ENCODE assay signal across 28 cellular contexts in genomic region chr17:16939606-16940115, GRCh38. TPM values are rescaled to one million over a fixed set of nuclear protein-coding genes. Genes with fewer than 3 reads are reported as not detected.
DNase-seq lines count a peak whose midpoint lies in the region; ATAC-seq, FAIRE-seq and TF ChIP-seq lines count a peak whose summit lies in the region.
"Had no signal": no experiment of that assay in that cellular context is flagged by ENCODE, and none has a peak within 500 bp of the region (broad histone marks: within the 10 kb centered on the region; RNA-seq: fewer than 3 reads in every experiment).

No MANE protein-coding gene starts in this region.

- H4K20me1 ChIP-seq in H1 (replicated peaks in 1 of 2; ENCODE audit: control insufficient read depth in 1 of 2, insufficient read depth in 2 of 2, low read length in 2 of 2), result no peaks in the 10 kb centered on the region

- no peaks in the 10 kb centered on the region for H3K36me3 Mint-ChIP-seq in natural killer cell
- H3K36me3 Mint-ChIP-seq in natural killer cell treated with Interleukin-12 subunit alpha and Interleukin-12 subunit beta and Interleukin-15 and Interleukin-18, amount 100 ng/mL, for 72 hours, result no peaks in the 10 kb centered on the region
- H3K36me3 Mint-ChIP-seq in activated naive CD8-positive, alpha-beta T cell treated with anti-CD3 and anti-CD28 coated beads for 36 hours, result no peaks in the 10 kb centered on the region
- H3K36me3 Mint-ChIP-seq: CD8-positive, alpha-beta T cell; neural progenitor cell; T-cell had no signal

- TF ChIP-seq CTCF in natural killer cell (IDR thresholded peaks at IDR 0.05), result no peak
- no peak for TF ChIP-seq CTCF in H1 (IDR thresholded peaks at IDR 0.05; ENCODE audit: control extremely low read depth in 1 of 3, insufficient read depth in 1 of 3, low read depth in 1 of 3, low read length in 3 of 3)
- no peak for TF ChIP-seq CTCF in GM10248 (IDR thresholded peaks at IDR 0.05; ENCODE audit: control extremely low read depth, extremely low read depth, low read depth, missing control alignments)
- no peak for TF ChIP-seq CTCF in lower leg skin (IDR thresholded peaks at IDR 0.05)

- no peak overlapping the region for H3K27ac Mint-ChIP-seq in natural killer cell
- H3K27ac Mint-ChIP-seq in natural killer cell treated with Interleukin-12 subunit alpha and Interleukin-12 subunit beta and Interleukin-15 and Interleukin-18, amount 100 ng/mL, for 72 hours, result no peak overlapping the region
- H3K27ac Mint-ChIP-seq in activated naive CD8-positive, alpha-beta T cell treated with anti-CD3 and anti-CD28 coated beads for 36 hours, result no peak overlapping the region
- H3K27ac Mint-ChIP-seq: activated CD4-positive, alpha-beta T cell treated with anti-CD3 and anti-CD28 coated beads, Interleukin-2, amount 10 ng/mL, durations not matched to agents 24 days and 14 days; activated naive CD4-positive, alpha-beta T cell treated with anti-CD3 and anti-CD28 coated beads for 36 hours; CD8-positive, alpha-beta T cell; effector memory CD8-positive, alpha-beta T cell; neural progenitor cell; T-cell had no signal

- H3K4me1 ChIP-seq in H1 (replicated peaks in 1 of 4; ENCODE audit: control insufficient read depth in 3 of 4, insufficient read depth in 4 of 4, low read length in 3 of 4), result peaks cover 1 to 14% (median 5%) of the 10 kb centered on the region in 4 experiments; a peak in 5 of 7 replicates
- H3K4me1 ChIP-seq: esophagus squamous epithelium, gastroesophageal sphincter, HAP-1, neural progenitor cell had no signal

- CTCF ChIA-PET in H1 (lab: Charles Lee; ENCODE audit: partially characterized antibody) (interaction anchor here (1.2 to 2.4 kb wide), 2 partner anchors 50 to 54 kb away, joined by 3 to 15 read pairs; no protein-coding TSS in a partner anchor), GM10248 (lab: Yijun Ruan, JAX) (no interaction called here)

- no peak overlapping the region for H2BK20ac ChIP-seq in H1 (ENCODE audit: low read length)

- H3K4me1 Mint-ChIP-seq in natural killer cell, result peaks cover 0 to 6% of the 10 kb centered on the region in 2 donors
- H3K4me1 Mint-ChIP-seq in natural killer cell treated with Interleukin-12 subunit alpha and Interleukin-12 subunit beta and Interleukin-15 and Interleukin-18, amount 100 ng/mL, for 72 hours (ENCODE audit: low read depth in 2 of 2), result no peaks in the 10 kb centered on the region
- H3K4me1 Mint-ChIP-seq in activated naive CD8-positive, alpha-beta T cell treated with anti-CD3 and anti-CD28 coated beads for 36 hours, result no peaks in the 10 kb centered on the region
- H3K4me1 Mint-ChIP-seq: activated CD4-positive, alpha-beta T cell treated with anti-CD3 and anti-CD28 coated beads, Interleukin-2, amount 10 ng/mL, durations not matched to agents 24 days and 14 days; T-cell had no signal

- no peak overlapping the region for H3K4me3 Mint-ChIP-seq in natural killer cell
- H3K4me3 Mint-ChIP-seq in natural killer cell treated with Interleukin-12 subunit alpha and Interleukin-12 subunit beta and Interleukin-15 and Interleukin-18, amount 100 ng/mL, for 72 hours, result no peak overlapping the region
- H3K4me3 Mint-ChIP-seq in activated naive CD8-positive, alpha-beta T cell treated with anti-CD3 and anti-CD28 coated beads for 36 hours, result no peak overlapping the region
- H3K4me3 Mint-ChIP-seq: activated CD4-positive, alpha-beta T cell treated with anti-CD3 and anti-CD28 coated beads, Interleukin-2, amount 10 ng/mL, durations not matched to agents 24 days and 14 days; activated naive CD4-positive, alpha-beta T cell treated with anti-CD3 and anti-CD28 coated beads for 36 hours; CD8-positive, alpha-beta T cell; effector memory CD8-positive, alpha-beta T cell; neural progenitor cell; T-cell had no signal

- DNase-seq in natural killer cell (peak; percentile 9), H1 (ENCODE audit: low read depth in 1 of 2, low spot score in 2 of 2) (no peak), posterior vena cava (ENCODE audit: low spot score) (peak; percentile 74), GM10248 (ENCODE audit: extremely low spot score) (no peak), lower leg skin (ENCODE audit: low spot score in 2 of 2) (no peak)
- DNase-seq in natural killer cell treated with Interleukin-12 subunit alpha and Interleukin-12 subunit beta and Interleukin-15 and Interleukin-18, amount 100 ng/mL, for 72 hours (ENCODE audit: low spot score), result no peak
- no peak for DNase-seq in activated naive CD8-positive, alpha-beta T cell treated with anti-CD3 and anti-CD28 coated beads for 36 hours
- DNase-seq: activated CD4-positive, alpha-beta T cell treated with anti-CD3 and anti-CD28 coated beads, Interleukin-2, amount 10 ng/mL, durations not matched to agents 24 days and 14 days; activated naive CD4-positive, alpha-beta T cell treated with anti-CD3 and anti-CD28 coated beads for 36 hours; activated T-cell treated with anti-CD3 and anti-CD28 coated beads for 4 hours; anterior cingulate cortex; cerebellar nuclear complex; DMS79; effector memory CD8-positive, alpha-beta T cell; esophagus squamous epithelium; KG1; kidney glomerular epithelial cell; NCI-H187; PC-3; SIG-M5 had no signal

- TF ChIP-seq POLR2A in H1 (IDR thresholded peaks at IDR 0.05; ENCODE audit: control extremely low read depth in 1 of 2, low read depth in 2 of 2, low read length in 2 of 2) (no peak), lower leg skin (IDR thresholded peaks at IDR 0.05) (no peak)

- no peaks in the 10 kb centered on the region for H3K23me2 ChIP-seq in H1 (ENCODE audit: low read depth, low read length)

- no peak overlapping the region for H2BK120ac ChIP-seq in H1 (replicated peaks; ENCODE audit: low read depth, low read length)

- H3K4me3 ChIP-seq in H1 (ENCODE audit: extremely low read depth in 1 of 4, insufficient read depth in 2 of 4, low read depth in 3 of 4, low read length in 4 of 4) (no peak overlapping the region), lower leg skin (ENCODE audit: low read depth, poor library complexity, severe bottlenecking) (no peak overlapping the region)
- H3K4me3 ChIP-seq: esophagus squamous epithelium, gastroesophageal sphincter, HAP-1, neural progenitor cell had no signal

- no peak for ATAC-seq in natural killer cell
- ATAC-seq in natural killer cell treated with Interleukin-12 subunit alpha and Interleukin-12 subunit beta and Interleukin-15 and Interleukin-18, amount 100 ng/mL, for 72 hours, result no peak
- no peak for ATAC-seq in GM21447 (IDR thresholded peaks at IDR 0.05; ENCODE audit: unreplicated experiment)
- ATAC-seq: CD8-positive, alpha-beta T cell; effector memory CD8-positive, alpha-beta T cell; gastroesophageal sphincter; PC-3; T-cell had no signal

- no peak overlapping the region for H3K18ac ChIP-seq in H1 (ENCODE audit: extremely low read depth, low read length)

- H3K4me2 ChIP-seq in H1 (ENCODE audit: insufficient read depth in 1 of 2, low read depth in 2 of 2, low read length in 2 of 2), result no peak overlapping the region
- H3K4me2 ChIP-seq: neural progenitor cell had no signal

- H2BK12ac ChIP-seq in H1 (ENCODE audit: low read depth, low read length), result peak overlapping the region; percentile 75; the same call in 1 of the 2 replicates

- H3K27me3 ChIP-seq in H1 (replicated peaks in 1 of 4; ENCODE audit: control insufficient read depth in 3 of 4, extremely low read depth in 1 of 4, insufficient read depth in 3 of 4, low read length in 3 of 4), result no peaks in the 10 kb centered on the region
- H3K27me3 ChIP-seq: neural progenitor cell had no signal

- H2BK15ac ChIP-seq in H1 (ENCODE audit: low read length), result no peak overlapping the region; the same call in 1 of the 2 replicates

- 0 out of 2 replicates have a peak overlapping the region, but pooled peaks have one; percentile 24 for H2BK5ac ChIP-seq in H1 (ENCODE audit: low read depth, low read length)

- H4K8ac ChIP-seq in H1 (ENCODE audit: extremely low read depth, insufficient read depth, low read length), result no peak overlapping the region; the same call in 1 of the 2 replicates

- no peak overlapping the region for H3K9ac ChIP-seq in H1 (replicated peaks in 1 of 4; ENCODE audit: extremely low read depth in 1 of 4, low read depth in 3 of 4, low read length in 3 of 4)
- H3K9ac ChIP-seq: neural progenitor cell had no signal

- H3K36me3 ChIP-seq in H1 (ENCODE audit: control insufficient read depth in 2 of 4, insufficient read depth in 4 of 4, low read length in 3 of 4), result no peaks in the 10 kb centered on the region
- H3K36me3 ChIP-seq: esophagus squamous epithelium, gastroesophageal sphincter, HAP-1, neural progenitor cell had no signal

- no peak overlapping the region for H4K91ac ChIP-seq in H1 (replicated peaks; ENCODE audit: insufficient read length, low read length)

- peaks cover 6 to 7% of the 10 kb centered on the region in 2 donors for H3K27me3 Mint-ChIP-seq in natural killer cell (ENCODE audit: low read depth in 2 of 2)
- H3K27me3 Mint-ChIP-seq in natural killer cell treated with Interleukin-12 subunit alpha and Interleukin-12 subunit beta and Interleukin-15 and Interleukin-18, amount 100 ng/mL, for 72 hours, result peaks cover 0 to 4% of the 10 kb centered on the region in 2 donors
- H3K27me3 Mint-ChIP-seq in activated naive CD8-positive, alpha-beta T cell treated with anti-CD3 and anti-CD28 coated beads for 36 hours, result no peaks in the 10 kb centered on the region

- H2AFZ ChIP-seq in H1 (ENCODE audit: low read length), result no peak overlapping the region; the same call in 1 of the 2 replicates

- H3K27ac ChIP-seq in H1 (ENCODE audit: low read depth, low read length), result no peak overlapping the region
- H3K27ac ChIP-seq: esophagus squamous epithelium, gastroesophageal sphincter, neural progenitor cell had no signal

- no peak overlapping the region for H3K56ac ChIP-seq in H1 (replicated peaks; ENCODE audit: insufficient read length, low read depth, low read length)

- H3K9me3 ChIP-seq in H1 (ENCODE audit: insufficient read depth in 2 of 2, low read depth in 1 of 2, low read length in 1 of 2), result no peaks in the 10 kb centered on the region
- H3K9me3 ChIP-seq: esophagus squamous epithelium, gastroesophageal sphincter, HAP-1 had no signal

- POLR2A ChIA-PET in H1 (lab: Charles Lee; ENCODE audit: partially characterized antibody) (no interaction called here), GM10248 (lab: Yijun Ruan, JAX) (no interaction called here)

- no peak overlapping the region for H2AK5ac ChIP-seq in H1 (ENCODE audit: low read depth, low read length)

- WGBS in H1 (ENCODE audit: extremely low coverage in 1 of 2, insufficient coverage in 1 of 2, insufficient read length in 1 of 2, insufficient replicate concordance in 2 of 2, low coverage in 1 of 2, low lambda C conversion rate in 2 of 2, missing lambda C conversion rate in 1 of 2), 2 experiments, result 90% methylated on average over 19 of the region's 21 CpGs; no CpG with 5 or more reads in 1 of the 2 experiments
- WGBS in lower leg skin, 2 donors, result 83 to 87% methylated on average over 21 of the region's 21 CpGs

- TF ChIP-seq RAD21 in H1 (IDR thresholded peaks at IDR 0.05 in 1 of 2, conservative IDR thresholded peaks at IDR 0.05 in 1 of 2; ENCODE audit: low read depth in 2 of 2, low read length in 2 of 2), result no peak

- peak overlapping the region; percentile 15 for H3K4ac ChIP-seq in H1 (replicated peaks; ENCODE audit: insufficient read length, low read depth, low read length)

- H3K79me1 ChIP-seq in H1 (ENCODE audit: low read depth, low read length), result no peaks in the 10 kb centered on the region

- intact Hi-C loops in natural killer cell (cut with micrococcal nuclease), result no loop called here
- intact Hi-C loops in posterior vena cava (cut with DNase I), result no loop called here
- intact Hi-C loops in lower leg skin (cut with DNase I; ENCODE audit: low total_unique reads), result no loop called here

- no peaks in the 10 kb centered on the region for H3K79me2 ChIP-seq in H1 (ENCODE audit: control insufficient read depth in 1 of 2, insufficient read depth in 2 of 2, low read length in 2 of 2)

- H4K5ac ChIP-seq in H1 (ENCODE audit: insufficient read length, low read depth, low read length), result no peak overlapping the region

- no peak for TF ChIP-seq EP300 in H1 (IDR thresholded peaks at IDR 0.05; ENCODE audit: borderline replicate concordance in 1 of 2, low read depth in 2 of 2, low read length in 2 of 2)

- no peak overlapping the region for H3K23ac ChIP-seq in H1 (ENCODE audit: insufficient read length)

- no peak overlapping the region for H3K14ac ChIP-seq in H1 (ENCODE audit: insufficient read length)

- no peak for FAIRE-seq in H1 (lab: Jason Lieb, UNC)
- FAIRE-seq: TTC549 had no signal

- no peaks in the 10 kb centered on the region for H3K9me3 Mint-ChIP-seq in natural killer cell
- no peaks in the 10 kb centered on the region for H3K9me3 Mint-ChIP-seq in natural killer cell treated with Interleukin-12 subunit alpha and Interleukin-12 subunit beta and Interleukin-15 and Interleukin-18, amount 100 ng/mL, for 72 hours
- H3K9me3 Mint-ChIP-seq in activated naive CD8-positive, alpha-beta T cell treated with anti-CD3 and anti-CD28 coated beads for 36 hours, result no peaks in the 10 kb centered on the region
- H3K9me3 Mint-ChIP-seq: activated CD4-positive, alpha-beta T cell treated with anti-CD3 and anti-CD28 coated beads, Interleukin-2, amount 10 ng/mL, durations not matched to agents 24 days and 14 days; activated naive CD4-positive, alpha-beta T cell treated with anti-CD3 and anti-CD28 coated beads for 36 hours; CD8-positive, alpha-beta T cell; effector memory CD8-positive, alpha-beta T cell; neural progenitor cell; T-cell had no signal

RNA-seq across cellular contexts. Expression of gene TNFRSF13B, which starts 32.3 kb away (rescaled TPM):
- total RNA-seq in natural killer cell (1 to 10 TPM in 1 of 3 donors, under 1 TPM in 2; 0.70 to 7.7 (median 0.89) TPM), posterior vena cava (not detected), lower leg skin (not detected)
- 1 to 10 TPM in 1 of 2 donors, not detected in 1; 2.3 TPM for total RNA-seq in natural killer cell treated with Interleukin-12 subunit alpha and Interleukin-12 subunit beta and Interleukin-15 and Interleukin-18, amount 100 ng/mL, for 72 hours
- not detected in 2 replicates for total RNA-seq in H1 (2021; fragmentation: NEBNext Ultra II Directional; extraction: Animal tissue kit (Norgen Biotek cat#: 25700))
- polyA plus RNA-seq in H1 (2011; rRNA removed), result not detected in 2 replicates
- polyA plus RNA-seq in H1 (2011; cell fraction: cytosol; rRNA removed), result not detected
- 0.10 TPM for polyA plus RNA-seq in H1 (2011; cell fraction: nucleus; rRNA removed)
- polyA plus RNA-seq in H1 (2012, experiment 1 of 2), result not detected in 4 replicates
- polyA plus RNA-seq in H1 (2012, experiment 2 of 2), result not detected
- not detected for polyA plus RNA-seq in H1 (2013, experiment 1 of 2)
- not detected for polyA plus RNA-seq in H1 (2013, experiment 2 of 2)
- not detected in 2 replicates for polyA minus RNA-seq in H1 (2011; rRNA and poly(A)+ RNA removed)
- not detected for polyA minus RNA-seq in H1 (2011; cell fraction: cytosol; rRNA and poly(A)+ RNA removed)
- polyA minus RNA-seq in H1 (2011; cell fraction: nucleus; rRNA and poly(A)+ RNA removed), result 0.30 TPM
- total RNA-seq in activated naive CD8-positive, alpha-beta T cell treated with anti-CD3 and anti-CD28 coated beads for 36 hours, result under 1 TPM; 0.31 to 0.52 TPM
- total RNA-seq: activated CD4-positive, alpha-beta T cell treated with anti-CD3 and anti-CD28 coated beads, Interleukin-2, amount 10 ng/mL, durations not matched to agents 24 days and 14 days; activated naive CD4-positive, alpha-beta T cell treated with anti-CD3 and anti-CD28 coated beads for 36 hours; CD8-positive, alpha-beta T cell; esophagus squamous epithelium; PC-3; subcutaneous adipose tissue had no signal

Comparison
In these comparisons a context has a peak if more than half of its experiments do, and no peak if none do; other contexts are left out.
1. DNase-seq: peak in natural killer cell (single experiment) and posterior vena cava (single experiment); none in natural killer cell treated with Interleukin-12 subunit alpha and Interleukin-12 subunit beta and Interleukin-15 and Interleukin-18, amount 100 ng/mL, for 72 hours (single experiment), H1 (0 of 2), GM10248 (single experiment), lower leg skin (0 of 2) and activated naive CD8-positive, alpha-beta T cell treated with anti-CD3 and anti-CD28 coated beads for 36 hours (single experiment).